Comparison of ENCODE assay signal across 8 cellular contexts in the genomic region with DNA sequence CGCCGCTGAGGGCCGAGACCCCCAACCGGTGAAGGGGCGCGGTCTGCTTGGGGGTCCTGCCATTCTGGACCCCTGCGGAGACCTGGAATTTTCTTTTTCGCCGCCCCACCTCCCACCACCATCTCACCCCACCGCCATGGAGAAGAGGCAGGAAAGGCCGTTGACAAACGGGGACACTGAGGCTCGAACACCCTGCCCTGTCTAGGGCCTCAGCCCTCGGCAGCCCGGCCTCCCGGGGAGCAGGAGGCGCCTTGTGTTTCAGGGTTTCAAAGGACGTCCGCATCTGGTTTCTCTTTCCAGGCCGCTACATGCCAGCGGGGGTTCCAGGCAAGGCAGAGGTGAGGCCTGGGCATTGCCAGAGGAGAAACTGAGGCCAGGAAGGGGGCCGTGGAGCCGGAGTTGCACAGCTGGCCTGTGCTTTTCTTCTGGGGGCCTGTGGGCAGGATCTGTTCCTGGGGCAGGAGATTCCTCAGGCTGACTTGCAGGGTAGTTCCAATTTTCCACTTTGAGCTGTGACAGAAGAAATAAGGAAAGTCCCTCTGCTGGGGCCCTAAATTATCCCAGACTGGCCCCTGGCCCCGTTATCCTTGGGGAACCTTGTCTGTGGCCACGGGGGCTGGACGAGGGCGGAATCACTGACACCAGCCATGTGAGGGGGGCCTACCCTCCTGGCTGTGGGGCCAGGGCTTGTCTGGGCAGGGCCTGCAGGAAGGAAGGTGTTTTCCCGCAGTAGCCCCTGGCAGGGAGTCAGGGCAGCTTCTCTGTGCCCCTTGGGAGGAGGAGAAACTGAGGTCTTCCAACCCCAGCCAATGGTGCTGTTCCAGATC. TPM values are rescaled to one million over a fixed set of nuclear protein-coding genes. Genes with fewer than 3 reads are reported as not detected.
A peak's percentile ranks its signal among the peaks of the same experiment; 100 is the strongest.
DNase-seq lines count a peak whose midpoint lies in the region; ATAC-seq, FAIRE-seq and TF ChIP-seq lines count a peak whose summit lies in the region.

No MANE protein-coding gene starts in this region.

- H3K4me2 ChIP-seq in BLaER1 treated with 17β-estradiol and CSF1 and Interleukin-3, amounts not matched to agents 10 nM and 100 nM, result peak overlapping the region; percentile 59 to 95 (median 81)
- peak overlapping the region; percentile 72 for H3K4me2 ChIP-seq in GM12878 (ENCODE audit: control insufficient read depth, insufficient read depth)

- SMC1A ChIA-PET in GM12878 (lab: Charles Lee; ENCODE audit: uncharacterized antibody, unreplicated experiment), result interaction anchor here (0.6 kb wide), 1 partner anchor 945 kb away, joined by 3 read pairs; no protein-coding TSS in a partner anchor

- peaks cover 14 to 27% (median 24%) of the 10 kb centered on the region in 11 experiments for H3K27me3 ChIP-seq in BLaER1 treated with 17β-estradiol and CSF1 and Interleukin-3, amounts not matched to agents 10 nM and 100 nM
- H3K27me3 ChIP-seq in GM12878 (replicated peaks in 1 of 2; ENCODE audit: control insufficient read depth in 2 of 2, insufficient read depth in 2 of 2, low read length in 1 of 2) (no peaks in the 10 kb centered on the region; a peak in 1 of 4 replicates), layer of hippocampus (ENCODE audit: control insufficient read depth, insufficient read depth, low read length) (no peaks in the 10 kb centered on the region), suprapubic skin (no peaks in the 10 kb centered on the region)

- peaks cover 0 to 40% (median 14%) of the 10 kb centered on the region in 11 experiments; a peak in 15 of 22 replicates for H4K20me1 ChIP-seq in BLaER1 treated with 17β-estradiol and CSF1 and Interleukin-3, amounts not matched to agents 10 nM and 100 nM
- H4K20me1 ChIP-seq in GM12878 (ENCODE audit: control insufficient read depth, insufficient read depth), result no peaks in the 10 kb centered on the region

- in situ Hi-C loops in GM12878 (cut with MboI), result no loop called here

- BruUV-seq in GM12878 (replicated peaks; lab: Mats Ljungman, UMichigan), result no TSS peak

- no peak for FAIRE-seq in GM12878 (lab: Jason Lieb, UNC)

- peak overlapping the region; percentile 54 for H2AFZ ChIP-seq in GM12878 (ENCODE audit: control insufficient read depth, low read depth, low read length)

- no peaks in the 10 kb centered on the region for H3K79me2 ChIP-seq in GM12878 (ENCODE audit: control insufficient read depth, insufficient read depth, low read length)

- H3K36me3 ChIP-seq in BLaER1 treated with 17β-estradiol and CSF1 and Interleukin-3, amounts not matched to agents 10 nM and 100 nM, result no peaks in the 10 kb centered on the region
- no peaks in the 10 kb centered on the region for H3K36me3 ChIP-seq in GM12878 (ENCODE audit: control insufficient read depth in 2 of 2, insufficient read depth in 2 of 2, low read length in 1 of 2)
- no peaks in the 10 kb centered on the region for H3K36me3 ChIP-seq in suprapubic skin

- ATAC-seq in HG03139 (IDR thresholded peaks at IDR 0.05; ENCODE audit: unreplicated experiment), result peak; percentile 2
- peak; percentile 2; the same call in 2 of the 3 replicates for ATAC-seq in GM12878
- no peak for ATAC-seq in GM18520 (IDR thresholded peaks at IDR 0.05; ENCODE audit: unreplicated experiment)
- ATAC-seq in GM19023 (IDR thresholded peaks at IDR 0.05; ENCODE audit: unreplicated experiment), result no peak

- intact Hi-C loops in GM12878 (cut with micrococcal nuclease; ENCODE audit: unreplicated experiment), result no loop called here

- TF ChIP-seq EP300 in GM12878 (IDR thresholded peaks at IDR 0.05; ENCODE audit: borderline replicate concordance in 1 of 2, control insufficient read depth in 1 of 2, low read depth in 2 of 2, low read length in 2 of 2), result no peak
- TF ChIP-seq EP300 in suprapubic skin (IDR thresholded peaks at IDR 0.05), result no peak

- CTCF ChIA-PET in GM12878 (lab: Yijun Ruan, JAX), result interaction anchor here (0.8 kb wide), 1 partner anchor 48 kb away, joined by 3 read pairs; no protein-coding TSS in a partner anchor

- no peaks in the 10 kb centered on the region for H3K9me3 ChIP-seq in BLaER1 treated with 17β-estradiol and CSF1 and Interleukin-3, amounts not matched to agents 10 nM and 100 nM (replicated peaks in 1 of 11)
- no peaks in the 10 kb centered on the region for H3K9me3 ChIP-seq in GM12878 (replicated peaks; ENCODE audit: control insufficient read depth, insufficient read depth, low read length)
- no peaks in the 10 kb centered on the region for H3K9me3 ChIP-seq in suprapubic skin

- H3K4me1 ChIP-seq in BLaER1 treated with 17β-estradiol and CSF1 and Interleukin-3, amounts not matched to agents 10 nM and 100 nM, result peaks cover 37 to 61% (median 46%) of the 10 kb centered on the region in 10 experiments
- H3K4me1 ChIP-seq in GM12878 (ENCODE audit: control insufficient read depth, insufficient read depth, low read length) (peaks cover 17% of the 10 kb centered on the region), suprapubic skin (peaks cover 83% of the 10 kb centered on the region)

- no peak for TF ChIP-seq RAD21 in GM12878 (IDR thresholded peaks at IDR 0.05; ENCODE audit: insufficient read depth, low read depth, low read length)

- DNase-seq in GM12878 (ENCODE audit: low read depth, low spot score) (no peak), suprapubic skin (ENCODE audit: low spot score in 2 of 2) (peak in 1 of 2 donors; percentile 83), mesenteric fat pad (ENCODE audit: low spot score) (no peak)

- RAD21 ChIA-PET in GM12878 (lab: Charles Lee; ENCODE audit: unreplicated experiment), result interaction anchor here (0.6 to 0.7 kb wide), 2 partner anchors 101 to 647 kb away, joined by 3 to 4 read pairs; no protein-coding TSS in a partner anchor

- peak overlapping the region in 6 of 11 experiments; percentile 33 to 59 (median 48); a peak in 11 of 22 replicates for H3K27ac ChIP-seq in BLaER1 treated with 17β-estradiol and CSF1 and Interleukin-3, amounts not matched to agents 10 nM and 100 nM
- H3K27ac ChIP-seq in GM12878 (ENCODE audit: control insufficient read depth, insufficient read depth), result peak overlapping the region; percentile 39; the same call in 1 of the 2 replicates
- peak overlapping the region; percentile 84 for H3K27ac ChIP-seq in layer of hippocampus (ENCODE audit: low read depth, low read length)
- peak overlapping the region; percentile 78 for H3K27ac ChIP-seq in suprapubic skin

- WGBS in GM12878 (ENCODE audit: insufficient coverage, insufficient replicate concordance, low lambda C conversion rate, missing lambda C conversion rate), result 13% methylated on average over 24 of the region's 28 CpGs
- 11% methylated on average over 13 of the region's 28 CpGs for WGBS in suprapubic skin

- peak overlapping the region in 8 of 10 experiments; percentile 16 to 66 (median 52); a peak in 13 of 20 replicates for H3K4me3 ChIP-seq in BLaER1 treated with 17β-estradiol and CSF1 and Interleukin-3, amounts not matched to agents 10 nM and 100 nM
- H3K4me3 ChIP-seq in GM12878 (peak overlapping the region; percentile 62), suprapubic skin (peak overlapping the region; percentile 91)

- no peak for TF ChIP-seq CTCF in GM12878 (IDR thresholded peaks at IDR 0.05 in 2 of 3, conservative IDR thresholded peaks at IDR 0.05 in 1 of 3; ENCODE audit: control insufficient read depth in 2 of 3, extremely low read depth in 1 of 3, insufficient read depth in 1 of 3, low read depth in 3 of 3, low read length in 3 of 3)
- no peak for TF ChIP-seq CTCF in suprapubic skin (IDR thresholded peaks at IDR 0.05)

- peak overlapping the region; percentile 27 to 79 (median 52); a peak in 18 of 22 replicates for H3K9ac ChIP-seq in BLaER1 treated with 17β-estradiol and CSF1 and Interleukin-3, amounts not matched to agents 10 nM and 100 nM
- peak overlapping the region; percentile 64 for H3K9ac ChIP-seq in GM12878 (ENCODE audit: control insufficient read depth, insufficient read depth, low read length)

- TF ChIP-seq POLR2A in GM12878 (IDR thresholded peaks at IDR 0.05; ENCODE audit: low read depth, low read length) (no peak), suprapubic skin (IDR thresholded peaks at IDR 0.05) (no peak)

- POLR2A ChIA-PET in GM12878 (lab: Charles Lee), result no interaction called here

RNA-seq across cellular contexts. Expression of a gene that starts 0.9 kb away (rescaled TPM):
- 5.2 and 7.5 TPM in 2 replicates for total RNA-seq in GM12878 (2013; cell fraction: nucleolus; rRNA removed)
- total RNA-seq in GM12878 (2014; rRNA removed) (0.11 and 1.1 TPM in 2 replicates), GM12878 (2014; rRNA removed; fragmentation: Illumina TruSeq; extraction: Trizol) (0.04 and 0.09 TPM in 2 replicates), GM12878 (2021) (0.72 and 1.7 TPM in 2 replicates), suprapubic skin (10 to 100 TPM; 15.7 to 23.5 (median 16.9) TPM), mesenteric fat pad (28.2 TPM)
- polyA plus RNA-seq in GM12878 (2011; ENCODE audit: low read depth), result 0.16 TPM
- polyA plus RNA-seq in GM12878 (2011; rRNA removed) (0.29 and 0.37 TPM in 2 replicates), GM12878 (2014; fragmentation: Illumina TruSeq; extraction: Trizol) (not detected in 2 replicates), GM12878 (2014; fragmentation: Nextera tagmentation; extraction: Ambion mirVana) (not detected), GM12878 (2014; rRNA removed) (0.83 and 1.3 TPM in 2 replicates), GM12878 (2016; fragmentation: Nextera tagmentation; extraction: Ambion mirVana) (1 to 10 TPM in 1 of 2 experiments, under 1 TPM in 1; 0.39 to 1.1 TPM)
- 0.52 and 0.55 TPM in 2 replicates for polyA plus RNA-seq in GM12878 (2011; cell fraction: cytosol; rRNA removed)
- 12.5 and 13.1 TPM in 2 replicates for polyA plus RNA-seq in GM12878 (2011; cell fraction: nucleus; rRNA removed)
- polyA plus RNA-seq in GM12878 (2012), result 0.73 and 1.2 TPM in 2 replicates
- 0.37 and 1.6 TPM in 2 replicates for polyA minus RNA-seq in GM12878 (2011; rRNA and poly(A)+ RNA removed)
- polyA minus RNA-seq in GM12878 (2011; cell fraction: cytosol; rRNA and poly(A)+ RNA removed), result 0.31 and 1.5 TPM in 2 replicates
- polyA minus RNA-seq in GM12878 (2011; cell fraction: nucleus; rRNA and poly(A)+ RNA removed), result 1.8 and 3.5 TPM in 2 replicates

RNA-seq across cellular contexts. Expression of a gene that starts 44.0 kb away (rescaled TPM):
- 84.3 and 100.0 TPM in 2 replicates for total RNA-seq in GM12878 (2013; cell fraction: nucleolus; rRNA removed)
- 14.6 and 19.5 TPM in 2 replicates for total RNA-seq in GM12878 (2014; rRNA removed)
- 6.9 and 10.0 TPM in 2 replicates for total RNA-seq in GM12878 (2014; rRNA removed; fragmentation: Illumina TruSeq; extraction: Trizol)
- total RNA-seq in GM12878 (2021), result 76.5 and 89.0 TPM in 2 replicates
- polyA plus RNA-seq in GM12878 (2011; ENCODE audit: low read depth), result 15.0 TPM
- 4.0 and 7.5 TPM in 2 replicates for polyA plus RNA-seq in GM12878 (2011; rRNA removed)
- 13.2 and 20.1 TPM in 2 replicates for polyA plus RNA-seq in GM12878 (2011; cell fraction: cytosol; rRNA removed)
- 171 and 228 TPM in 2 replicates for polyA plus RNA-seq in GM12878 (2011; cell fraction: nucleus; rRNA removed)
- 37.9 and 40.3 TPM in 2 replicates for polyA plus RNA-seq in GM12878 (2012)
- 0.98 and 10.6 TPM in 2 replicates for polyA plus RNA-seq in GM12878 (2014; fragmentation: Illumina TruSeq; extraction: Trizol)
- 1 to 10 TPM in 1 of 2 experiments, under 1 TPM in 1; 0.52 to 1.5 TPM for polyA plus RNA-seq in GM12878 (2014; fragmentation: Nextera tagmentation; extraction: Ambion mirVana)
- 35.1 and 40.6 TPM in 2 replicates for polyA plus RNA-seq in GM12878 (2014; rRNA removed)
- 10 to 100 TPM; 37.0 to 38.3 TPM for polyA plus RNA-seq in GM12878 (2016; fragmentation: Nextera tagmentation; extraction: Ambion mirVana)
- 10.7 and 23.6 TPM in 2 replicates for polyA minus RNA-seq in GM12878 (2011; rRNA and poly(A)+ RNA removed)
- 17.7 and 24.6 TPM in 2 replicates for polyA minus RNA-seq in GM12878 (2011; cell fraction: cytosol; rRNA and poly(A)+ RNA removed)
- 30.1 and 54.0 TPM in 2 replicates for polyA minus RNA-seq in GM12878 (2011; cell fraction: nucleus; rRNA and poly(A)+ RNA removed)
- total RNA-seq in suprapubic skin, result 10 to 100 TPM; 45.7 to 96.5 (median 75.8) TPM
- 56.3 TPM for total RNA-seq in mesenteric fat pad

Comparison
In these comparisons a context has a peak if more than half of its experiments do, and no peak if none do; other contexts are left out.
1. ATAC-seq: peak in HG03139 (single experiment) and GM12878 (single experiment); none in GM18520 (single experiment) and GM19023 (single experiment).
2. Peak in every context shown above with its lines, with median percentiles within 50 percentile points of each other: H3K27ac ChIP-seq and H3K4me3 ChIP-seq.